ENCODE assay signal across 1 cellular context in genomic region chr1:74689800-74690696, GRCh38.
TF ChIP-seq lines count a peak whose summit lies in the region.

No MANE protein-coding gene starts in this region.

TF ChIP-seq in HepG2, 621 proteins besides CTCF, POLR2A, EP300 and RAD21 (continued from another document and continues in another):
- TF ChIP-seq RNF219 (CRISPR knock-in tag; IDR thresholded peaks at IDR 0.05), result no peak
- TF ChIP-seq PATZ1 (CRISPR knock-in tag; IDR thresholded peaks at IDR 0.05), result no peak
- no peak for TF ChIP-seq NFKBIZ (CRISPR knock-in tag; IDR thresholded peaks at IDR 0.05)
- TF ChIP-seq SOX13 (IDR thresholded peaks at IDR 0.05), result no peak
- peak in 1 of 2 experiments; percentile 42; a peak in 1 of 4 replicates for TF ChIP-seq SOX13 (CRISPR knock-in tag; conservative IDR thresholded peaks at IDR 0.05 in 1 of 2, IDR thresholded peaks at IDR 0.05 in 1 of 2)
- TF ChIP-seq FOXA1 (IDR thresholded peaks at IDR 0.05), result peak; percentile 64; the same call in 1 of the 2 replicates
- peak; percentile 99 for TF ChIP-seq FOXA1 (CRISPR knock-in tag; IDR thresholded peaks at IDR 0.05)
- TF ChIP-seq ZUFSP (CRISPR knock-in tag; IDR thresholded peaks at IDR 0.05; ENCODE audit: borderline replicate concordance), result no peak
- TF ChIP-seq MXD4 (CRISPR knock-in tag; IDR thresholded peaks at IDR 0.05), result 0 out of 2 replicates have a peak, but pooled peaks have one; percentile 19
- TF ChIP-seq HCFC1 (IDR thresholded peaks at IDR 0.05; ENCODE audit: low read depth, low read length), result no peak
- TF ChIP-seq ZNF317 (CRISPR knock-in tag; IDR thresholded peaks at IDR 0.05), result no peak
- no peak for TF ChIP-seq THAP8 (CRISPR knock-in tag; IDR thresholded peaks at IDR 0.05; ENCODE audit: borderline replicate concordance)
- no peak for TF ChIP-seq ZNF687 (CRISPR knock-in tag; IDR thresholded peaks at IDR 0.05)
- TF ChIP-seq SRSF1 (optimal IDR thresholded peaks at IDR 0.05; ENCODE audit: low read depth, low read length), result no peak
- no peak for TF ChIP-seq ZFP36L2 (CRISPR knock-in tag; IDR thresholded peaks at IDR 0.05)
- TF ChIP-seq MBNL3 (CRISPR knock-in tag; conservative IDR thresholded peaks at IDR 0.05), result no peak
- TF ChIP-seq ZBTB37 (CRISPR knock-in tag; IDR thresholded peaks at IDR 0.05), result no peak
- no peak for TF ChIP-seq ZNF709 (CRISPR knock-in tag; IDR thresholded peaks at IDR 0.05)
- no peak for TF ChIP-seq FOXO1 (CRISPR knock-in tag; IDR thresholded peaks at IDR 0.05)
- TF ChIP-seq ZBTB34 (CRISPR knock-in tag; IDR thresholded peaks at IDR 0.05), result no peak
- TF ChIP-seq NR2F6 (IDR thresholded peaks at IDR 0.05), result no peak
- TF ChIP-seq NR2F6 (CRISPR knock-in tag; IDR thresholded peaks at IDR 0.05), result no peak
- TF ChIP-seq CEBPG (CRISPR knock-in tag; IDR thresholded peaks at IDR 0.05), result peak; percentile 63
- no peak for TF ChIP-seq ZNF550 (CRISPR knock-in tag; IDR thresholded peaks at IDR 0.05; ENCODE audit: borderline replicate concordance)
- TF ChIP-seq BCL3 (CRISPR knock-in tag; IDR thresholded peaks at IDR 0.05), result no peak
- TF ChIP-seq SETDB1 (CRISPR knock-in tag; IDR thresholded peaks at IDR 0.05; ENCODE audit: borderline replicate concordance), result no peak
- TF ChIP-seq USF2 (IDR thresholded peaks at IDR 0.05; ENCODE audit: low read depth, low read length), result no peak
- no peak for TF ChIP-seq USF2 (CRISPR knock-in tag; IDR thresholded peaks at IDR 0.05; ENCODE audit: borderline replicate concordance)
- TF ChIP-seq ARID5B (CRISPR knock-in tag; IDR thresholded peaks at IDR 0.05), result peak; percentile 45; the same call in 1 of the 2 replicates
- TF ChIP-seq HNRNPUL1 (IDR thresholded peaks at IDR 0.05; ENCODE audit: low read depth, low read length), result no peak
- no peak for TF ChIP-seq PRPF4 (IDR thresholded peaks at IDR 0.05; ENCODE audit: low read depth, low read length, poor library complexity, severe bottlenecking)
- no peak for TF ChIP-seq SPEN (CRISPR knock-in tag; IDR thresholded peaks at IDR 0.05; ENCODE audit: low read depth)
- TF ChIP-seq ZNF383 (CRISPR knock-in tag; IDR thresholded peaks at IDR 0.05; ENCODE audit: borderline replicate concordance), result no peak
- TF ChIP-seq ZNF576 (CRISPR knock-in tag; IDR thresholded peaks at IDR 0.05), result no peak
- TF ChIP-seq ZNF607 (CRISPR knock-in tag; IDR thresholded peaks at IDR 0.05; ENCODE audit: borderline replicate concordance), result no peak
- peak; percentile 94 for TF ChIP-seq FOXA3 (CRISPR knock-in tag; IDR thresholded peaks at IDR 0.05)
- no peak for TF ChIP-seq ZNF138 (CRISPR knock-in tag; IDR thresholded peaks at IDR 0.05; ENCODE audit: low read depth)
